ENCODE assay signal across 8 cellular contexts in genomic region chr15:52179278-52180195, GRCh38. TPM values are rescaled to one million over a fixed set of nuclear protein-coding genes. Genes with fewer than 3 reads are reported as not detected.
DNase-seq lines count a peak whose midpoint lies in the region; ATAC-seq and TF ChIP-seq lines count a peak whose summit lies in the region.

No MANE protein-coding gene starts in this region.

- peak; percentile 39 for DNase-seq in DMS153 (lab: John Stamatoyannopoulos, UW)
- peak; percentile 78 for DNase-seq in activated T-cell treated with anti-CD3 and anti-CD28 coated beads, Interleukin-2, amount 50 U/mL, for 4 hours
- DNase-seq in stimulated activated CD8-positive, alpha-beta memory T cell treated with anti-CD3 and anti-CD28 coated beads, Interleukin-7, amount 100 ng/mL, for 24 hours (ENCODE audit: low read depth), result peak; percentile 75

- peaks cover 29% of the 10 kb centered on the region for H3K4me1 Mint-ChIP-seq in activated T-cell treated with anti-CD3 and anti-CD28 coated beads, Interleukin-2, amount 50 U/mL, for 4 hours (ENCODE audit: low read depth)

- H3K4me1 ChIP-seq in HUES6 (ENCODE audit: control insufficient read depth, insufficient read depth, low read length) (peaks cover 5% of the 10 kb centered on the region), OCI-LY1 (ENCODE audit: insufficient read depth, low read length, severe bottlenecking) (peaks cover 51% of the 10 kb centered on the region), esophagus (ENCODE audit: control insufficient read depth in 2 of 2, insufficient read depth in 2 of 2, low read length in 1 of 2) (no peaks in the 10 kb centered on the region), muscle layer of duodenum (ENCODE audit: control insufficient read depth in 1 of 2, insufficient read depth in 2 of 2, low read length in 2 of 2) (peaks cover 7 to 9% of the 10 kb centered on the region in 2 donors)

- H3K36me3 Mint-ChIP-seq in activated T-cell treated with anti-CD3 and anti-CD28 coated beads, Interleukin-2, amount 50 U/mL, for 4 hours (ENCODE audit: insufficient read depth), result no peaks in the 10 kb centered on the region

- no peak overlapping the region for H2AFZ ChIP-seq in OCI-LY1 (ENCODE audit: low read length)

- 0 to 1% methylated on average over 62 to 105 of the region's 105 CpGs for WGBS in esophagus, 2 donors

- peak overlapping the region; percentile 88 for H3K4me3 Mint-ChIP-seq in activated T-cell treated with anti-CD3 and anti-CD28 coated beads, Interleukin-2, amount 50 U/mL, for 4 hours

- H3K9me3 ChIP-seq in HUES6 (ENCODE audit: control insufficient read depth, insufficient read depth, low read depth, low read length) (no peaks in the 10 kb centered on the region), OCI-LY1 (ENCODE audit: low read length) (no peaks in the 10 kb centered on the region), esophagus (ENCODE audit: control insufficient read depth in 2 of 2, insufficient read depth in 1 of 2, low read depth in 1 of 2, low read length in 1 of 2) (no peaks in the 10 kb centered on the region), muscle layer of duodenum (ENCODE audit: control insufficient read depth in 1 of 2, low read length in 2 of 2) (no peaks in the 10 kb centered on the region)

- no peak for TF ChIP-seq CTCF in OCI-LY1 (IDR thresholded peaks at IDR 0.05; ENCODE audit: low read length)

- H3K4me3 ChIP-seq in HUES6 (ENCODE audit: low read depth, low read length), result peak overlapping the region; percentile 96
- H3K4me3 ChIP-seq in OCI-LY1 (ENCODE audit: low read depth, low read length, poor library complexity, severe bottlenecking), result peak overlapping the region; percentile 81
- peak overlapping the region; percentile 67 to 91 for H3K4me3 ChIP-seq in esophagus (ENCODE audit: low read depth in 1 of 2, low read length in 2 of 2)
- peak overlapping the region; percentile 79 to 93 for H3K4me3 ChIP-seq in muscle layer of duodenum (ENCODE audit: low read depth in 1 of 2, low read length in 2 of 2)

- H3K27me3 Mint-ChIP-seq in activated T-cell treated with anti-CD3 and anti-CD28 coated beads, Interleukin-2, amount 50 U/mL, for 4 hours (ENCODE audit: low read depth), result no peaks in the 10 kb centered on the region

- H4K20me1 ChIP-seq in OCI-LY1 (ENCODE audit: insufficient read depth, low read length), result no peaks in the 10 kb centered on the region

- H3F3A ChIP-seq in OCI-LY1 (ENCODE audit: insufficient read depth, low read length), result peaks cover 3% of the 10 kb centered on the region; the same call in 1 of the 2 replicates

- H3K36me3 ChIP-seq in HUES6 (ENCODE audit: control insufficient read depth, insufficient read depth, low read length), result no peaks in the 10 kb centered on the region
- H3K36me3 ChIP-seq in OCI-LY1 (ENCODE audit: insufficient read depth, low read length), result no peaks in the 10 kb centered on the region
- no peaks in the 10 kb centered on the region for H3K36me3 ChIP-seq in esophagus (ENCODE audit: control insufficient read depth in 2 of 2, insufficient read depth in 2 of 2, low read length in 1 of 2)
- no peaks in the 10 kb centered on the region for H3K36me3 ChIP-seq in muscle layer of duodenum (ENCODE audit: control insufficient read depth in 1 of 2, insufficient read depth in 2 of 2, low read length in 2 of 2)

- ATAC-seq in GM21447 (IDR thresholded peaks at IDR 0.05; ENCODE audit: unreplicated experiment), result peak; percentile 74
- peak; percentile 91 to 94 for ATAC-seq in activated T-cell treated with anti-CD3 and anti-CD28 coated beads, Interleukin-2, amount 50 U/mL, for 4 hours

- H3K9ac ChIP-seq in HUES6 (ENCODE audit: low read length), result peak overlapping the region; percentile 75
- peak overlapping the region; percentile 83 for H3K9ac ChIP-seq in OCI-LY1 (ENCODE audit: low read length)

- peak overlapping the region; percentile 94 for H3K4me2 ChIP-seq in OCI-LY1 (ENCODE audit: low read length)

- H3K27ac ChIP-seq in HUES6 (ENCODE audit: low read depth, low read length), result no peak overlapping the region
- peak overlapping the region; percentile 92 for H3K27ac ChIP-seq in OCI-LY1 (ENCODE audit: low read depth, low read length, poor library complexity, severe bottlenecking)
- H3K27ac ChIP-seq in esophagus (ENCODE audit: low read depth in 2 of 2, low read length in 1 of 2), result peak overlapping the region; percentile 89 to 95
- peak overlapping the region; percentile 76 for H3K27ac ChIP-seq in muscle layer of duodenum (ENCODE audit: low read length)

- no peaks in the 10 kb centered on the region for H3K9me2 ChIP-seq in OCI-LY1 (ENCODE audit: low read depth, low read length)

- H3K27me3 ChIP-seq in HUES6 (ENCODE audit: control insufficient read depth, insufficient read depth, low read length) (peaks cover 14% of the 10 kb centered on the region), OCI-LY1 (ENCODE audit: insufficient read depth, low read length) (no peaks in the 10 kb centered on the region), esophagus (ENCODE audit: control insufficient read depth in 1 of 2, insufficient read depth in 2 of 2, low read length in 2 of 2) (no peaks in the 10 kb centered on the region), muscle layer of duodenum (ENCODE audit: low read depth, low read length) (no peaks in the 10 kb centered on the region)

- H3K9me3 Mint-ChIP-seq in activated T-cell treated with anti-CD3 and anti-CD28 coated beads, Interleukin-2, amount 50 U/mL, for 4 hours, result no peaks in the 10 kb centered on the region

- H3K79me2 ChIP-seq in OCI-LY1 (ENCODE audit: insufficient read depth, low read length), result peaks cover 18% of the 10 kb centered on the region

RNA-seq across cellular contexts. Expression of gene GNB5, which starts 11.7 kb away (rescaled TPM):
- 10 to 100 TPM in 1 of 3 donors, 1 to 10 TPM in 2; 9.0 to 12.8 (median 10.0) TPM for total RNA-seq in activated T-cell treated with anti-CD3 and anti-CD28 coated beads, Interleukin-2, amount 50 U/mL, for 4 hours
- 1 to 10 TPM; 5.1 to 8.7 TPM for polyA plus RNA-seq in esophagus
